In genomic region chr2:218828477-218828778, GRCh38 we compare ENCODE assay signal across 1 cellular context.
TF ChIP-seq lines count a peak whose summit lies in the region.

No MANE protein-coding gene starts in this region.

TF ChIP-seq in HepG2, 621 proteins besides CTCF, POLR2A, EP300 and RAD21:
- TF ChIP-seq ZNF225 (CRISPR knock-in tag; IDR thresholded peaks at IDR 0.05) = 0 out of 2 replicates have a peak, but pooled peaks have one; percentile 19
- TF ChIP-seq UBTF (CRISPR knock-in tag; IDR thresholded peaks at IDR 0.05) = 0 out of 2 replicates have a peak, but pooled peaks have one; percentile 20
- no peak for TF ChIP-seq NR2F6 (IDR thresholded peaks at IDR 0.05)
- TF ChIP-seq NR2F6 (CRISPR knock-in tag; IDR thresholded peaks at IDR 0.05) = no peak
